23 cellular contexts compared by ENCODE assay signal in the genomic region with DNA sequence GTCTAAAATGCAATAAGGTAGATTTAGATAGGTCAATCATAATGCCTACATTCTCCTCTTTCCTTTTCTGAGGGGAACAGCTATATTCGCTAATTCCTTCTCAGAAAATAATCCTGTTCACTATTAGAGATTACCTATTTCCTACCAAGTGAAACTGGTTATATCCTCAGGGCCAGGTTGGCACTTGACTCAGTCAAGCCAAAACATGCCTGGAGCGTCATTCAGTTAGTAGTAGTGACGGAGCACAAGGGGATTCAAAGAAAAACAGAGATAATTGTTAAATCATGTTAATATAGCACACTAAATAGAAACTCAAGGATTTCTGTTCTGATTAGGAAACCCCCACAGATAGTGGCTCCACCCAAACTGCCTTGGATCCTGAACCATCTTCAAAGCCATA.
"Had no signal": no experiment of that assay in that cellular context is flagged by ENCODE, and none has a peak within 500 bp of the region (broad histone marks: within the 10 kb centered on the region; RNA-seq: fewer than 3 reads in every experiment).

No MANE protein-coding gene starts in this region.

- H3K36me3 Mint-ChIP-seq: neural progenitor cell, type B pancreatic cell had no signal

- H3K27ac Mint-ChIP-seq: effector memory CD8-positive, alpha-beta T cell; immature natural killer cell; natural killer cell treated with Interleukin-12 subunit alpha and Interleukin-12 subunit beta and Interleukin-15 and Interleukin-18, amount 100 ng/mL, for 72 hours; neural progenitor cell; progenitor cell of endocrine pancreas; type B pancreatic cell had no signal

- H3K27ac ChIP-seq: esophagus squamous epithelium, left ventricle myocardium inferior, lower lobe of right lung, neural progenitor cell, pancreas, suprapubic skin, thyroid gland, uterus had no signal

- H3K27me3 Mint-ChIP-seq: effector memory CD8-positive, alpha-beta T cell; natural killer cell treated with Interleukin-12 subunit alpha and Interleukin-12 subunit beta and Interleukin-15 and Interleukin-18, amount 100 ng/mL, for 72 hours; progenitor cell of endocrine pancreas had no signal

- H3K9me3 Mint-ChIP-seq: neural progenitor cell, type B pancreatic cell had no signal

- H3K4me1 Mint-ChIP-seq: immature natural killer cell, neural progenitor cell had no signal

- H3K4me3 ChIP-seq: esophagus squamous epithelium, left ventricle myocardium inferior, lower lobe of right lung, neural progenitor cell, pancreas, suprapubic skin, thyroid gland, uterus had no signal

- ATAC-seq: effector memory CD8-positive, alpha-beta T cell; left cardiac atrium; lower lobe of right lung; natural killer cell treated with Interleukin-12 subunit alpha and Interleukin-12 subunit beta and Interleukin-15 and Interleukin-18, amount 100 ng/mL, for 72 hours; pancreas; right cardiac atrium; stimulated activated naive CD8-positive, alpha-beta T cell treated with anti-CD3 and anti-CD28 coated beads, Interleukin-15, Interleukin-2, amounts not matched to agents 100 U/mL and 50 U/mL, for 24 hours had no signal

- DNase-seq: effector memory CD8-positive, alpha-beta T cell; esophagus squamous epithelium; foreskin fibroblast; immature natural killer cell; kidney; left cardiac atrium; left ventricle myocardium inferior; lower lobe of right lung; mesenchymal stem cell; midbrain; occipital lobe; pancreas; right cardiac atrium; small intestine; stimulated activated CD4-positive, alpha-beta T cell treated with anti-CD3 and anti-CD28 coated beads, Interleukin-2, amount 100 ng/mL, for 48 hours; stimulated activated naive CD8-positive, alpha-beta T cell treated with anti-CD3 and anti-CD28 coated beads, Interleukin-15, Interleukin-2, amounts not matched to agents 100 U/mL and 50 U/mL, for 24 hours; thyroid gland; uterus had no signal

- H3K4me3 Mint-ChIP-seq: effector memory CD8-positive, alpha-beta T cell; immature natural killer cell; natural killer cell treated with Interleukin-12 subunit alpha and Interleukin-12 subunit beta and Interleukin-15 and Interleukin-18, amount 100 ng/mL, for 72 hours; neural progenitor cell; type B pancreatic cell had no signal
